Comparison of ENCODE assay signal across 1 cellular context in genomic region chr2:99278793-99279291, GRCh38.
TF ChIP-seq lines count a peak whose summit lies in the region.

No MANE protein-coding gene starts in this region.

TF ChIP-seq in HepG2, 621 proteins besides CTCF, POLR2A, EP300 and RAD21 (continued from another document and continues in another):
- TF ChIP-seq STAT6 (CRISPR knock-in tag; IDR thresholded peaks at IDR 0.05; ENCODE audit: borderline replicate concordance), result peak; percentile 87
- TF ChIP-seq ZNF556 (CRISPR knock-in tag; IDR thresholded peaks at IDR 0.05; ENCODE audit: borderline replicate concordance), result 0 out of 2 replicates have a peak, but pooled peaks have one; percentile 74
- TF ChIP-seq TERF1 (CRISPR knock-in tag; IDR thresholded peaks at IDR 0.05), result no peak
- peak; percentile 85; the same call in 1 of the 2 replicates for TF ChIP-seq ZNF34 (CRISPR knock-in tag; IDR thresholded peaks at IDR 0.05; ENCODE audit: borderline replicate concordance)
- no peak for TF ChIP-seq CHCHD3 (CRISPR knock-in tag; IDR thresholded peaks at IDR 0.05)
- peak; percentile 94 for TF ChIP-seq TFE3 (CRISPR knock-in tag; IDR thresholded peaks at IDR 0.05)
- peak; percentile 64 for TF ChIP-seq HDAC1 (CRISPR knock-in tag; IDR thresholded peaks at IDR 0.05)
- TF ChIP-seq ZGPAT (CRISPR knock-in tag; IDR thresholded peaks at IDR 0.05), result peak; percentile 98
- no peak for TF ChIP-seq ZNF709 (CRISPR knock-in tag; IDR thresholded peaks at IDR 0.05)
- TF ChIP-seq ZNF12 (CRISPR knock-in tag; IDR thresholded peaks at IDR 0.05), result peak; percentile 86; the same call in 1 of the 2 replicates
- TF ChIP-seq ZNF720 (CRISPR knock-in tag; IDR thresholded peaks at IDR 0.05), result no peak
- TF ChIP-seq DBP (CRISPR knock-in tag; IDR thresholded peaks at IDR 0.05; ENCODE audit: not compliant biosample characterization), result no peak
- TF ChIP-seq ZNF562 (CRISPR knock-in tag; IDR thresholded peaks at IDR 0.05; ENCODE audit: borderline replicate concordance), result no peak
- TF ChIP-seq ZFX (CRISPR knock-in tag; IDR thresholded peaks at IDR 0.05; ENCODE audit: low read depth), result peak; percentile 20; the same call in 1 of the 2 replicates
- TF ChIP-seq NR1H2 (CRISPR knock-in tag; IDR thresholded peaks at IDR 0.05; ENCODE audit: borderline replicate concordance, low read depth), result no peak
- TF ChIP-seq ZSCAN22 (CRISPR knock-in tag; IDR thresholded peaks at IDR 0.05), result no peak
- peak; percentile 45; the same call in 1 of the 2 replicates for TF ChIP-seq NKX3-1 (CRISPR knock-in tag; IDR thresholded peaks at IDR 0.05)
- TF ChIP-seq ZBTB4 (CRISPR knock-in tag; IDR thresholded peaks at IDR 0.05; ENCODE audit: borderline replicate concordance), result no peak
- 0 out of 2 replicates have a peak, but pooled peaks have one; percentile 20 for TF ChIP-seq ZMAT3 (CRISPR knock-in tag; conservative IDR thresholded peaks at IDR 0.05)
- TF ChIP-seq ZNF713 (CRISPR knock-in tag; IDR thresholded peaks at IDR 0.05), result no peak
- TF ChIP-seq MYC (CRISPR knock-in tag; IDR thresholded peaks at IDR 0.05; ENCODE audit: borderline replicate concordance), result no peak
- TF ChIP-seq ZNF160 (CRISPR knock-in tag; IDR thresholded peaks at IDR 0.05), result no peak
- TF ChIP-seq ZNF615 (CRISPR knock-in tag; IDR thresholded peaks at IDR 0.05; ENCODE audit: borderline replicate concordance), result no peak
- TF ChIP-seq RARG (CRISPR knock-in tag; IDR thresholded peaks at IDR 0.05; ENCODE audit: low read depth), result 0 out of 2 replicates have a peak, but pooled peaks have one; percentile 50
- no peak for TF ChIP-seq ZNF766 (CRISPR knock-in tag; IDR thresholded peaks at IDR 0.05; ENCODE audit: borderline replicate concordance)
- TF ChIP-seq LRRFIP1 (CRISPR knock-in tag; conservative IDR thresholded peaks at IDR 0.05), result no peak
- TF ChIP-seq CENPT (CRISPR knock-in tag; IDR thresholded peaks at IDR 0.05; ENCODE audit: low read depth), result no peak
- TF ChIP-seq ZNF549 (CRISPR knock-in tag; IDR thresholded peaks at IDR 0.05), result no peak
- TF ChIP-seq ARNT (IDR thresholded peaks at IDR 0.05), result no peak
- TF ChIP-seq NFKB2 (CRISPR knock-in tag; IDR thresholded peaks at IDR 0.05; ENCODE audit: borderline replicate concordance), result no peak
- no peak for TF ChIP-seq KDM5B (CRISPR knock-in tag; IDR thresholded peaks at IDR 0.05; ENCODE audit: borderline replicate concordance)
- TF ChIP-seq NFE2 (CRISPR knock-in tag; IDR thresholded peaks at IDR 0.05), result no peak
- no peak for TF ChIP-seq ZNF138 (CRISPR knock-in tag; IDR thresholded peaks at IDR 0.05; ENCODE audit: low read depth)
- TF ChIP-seq NCOA1 (CRISPR knock-in tag; IDR thresholded peaks at IDR 0.05), result no peak; the same call in 1 of the 2 replicates
- no peak for TF ChIP-seq ZBTB14 (CRISPR knock-in tag; IDR thresholded peaks at IDR 0.05)
- TF ChIP-seq NFYB (CRISPR knock-in tag; IDR thresholded peaks at IDR 0.05), result no peak
- TF ChIP-seq ZNF446 (CRISPR knock-in tag; IDR thresholded peaks at IDR 0.05), result no peak
- TF ChIP-seq ZNF280B (CRISPR knock-in tag; IDR thresholded peaks at IDR 0.05; ENCODE audit: borderline replicate concordance), result no peak
- no peak for TF ChIP-seq ARHGAP35 (CRISPR knock-in tag; IDR thresholded peaks at IDR 0.05; ENCODE audit: borderline replicate concordance)
- no peak for TF ChIP-seq RNF2 (conservative IDR thresholded peaks at IDR 0.05; ENCODE audit: low read depth)
- no peak for TF ChIP-seq ZNF136 (CRISPR knock-in tag; IDR thresholded peaks at IDR 0.05; ENCODE audit: low read depth)
- TF ChIP-seq ZNF672 (CRISPR knock-in tag; IDR thresholded peaks at IDR 0.05), result no peak
- TF ChIP-seq ZMYM2 (CRISPR knock-in tag; IDR thresholded peaks at IDR 0.05), result no peak; the same call in 1 of the 2 replicates
- no peak for TF ChIP-seq DNMT1 (CRISPR knock-in tag; IDR thresholded peaks at IDR 0.05)
- peak; percentile 97 for TF ChIP-seq SOX5 (CRISPR knock-in tag; IDR thresholded peaks at IDR 0.05; ENCODE audit: borderline replicate concordance)
- TF ChIP-seq EHMT2 (IDR thresholded peaks at IDR 0.05; ENCODE audit: borderline replicate concordance, low read depth, low read length), result no peak; the same call in 1 of the 2 replicates
- peak; percentile 80; the same call in 1 of the 2 replicates for TF ChIP-seq ZNF747 (CRISPR knock-in tag; IDR thresholded peaks at IDR 0.05; ENCODE audit: borderline replicate concordance)
- 0 out of 2 replicates have a peak, but pooled peaks have one; percentile 49 for TF ChIP-seq ZNF678 (CRISPR knock-in tag; IDR thresholded peaks at IDR 0.05)
- no peak for TF ChIP-seq NFIB (CRISPR knock-in tag; IDR thresholded peaks at IDR 0.05; ENCODE audit: borderline replicate concordance)
- TF ChIP-seq JUND (CRISPR knock-in tag; IDR thresholded peaks at IDR 0.05), result peak; percentile 36; the same call in 1 of the 2 replicates
- TF ChIP-seq SOX13 (IDR thresholded peaks at IDR 0.05), result peak; percentile 84
- peak in 1 of 2 experiments; percentile 98; a peak in 2 of 4 replicates for TF ChIP-seq SOX13 (CRISPR knock-in tag; conservative IDR thresholded peaks at IDR 0.05 in 1 of 2, IDR thresholded peaks at IDR 0.05 in 1 of 2)
- TF ChIP-seq SALL2 (CRISPR knock-in tag; IDR thresholded peaks at IDR 0.05), result peak; percentile 40; the same call in 1 of the 2 replicates
